22 cellular contexts compared by ENCODE assay signal in the genomic region with DNA sequence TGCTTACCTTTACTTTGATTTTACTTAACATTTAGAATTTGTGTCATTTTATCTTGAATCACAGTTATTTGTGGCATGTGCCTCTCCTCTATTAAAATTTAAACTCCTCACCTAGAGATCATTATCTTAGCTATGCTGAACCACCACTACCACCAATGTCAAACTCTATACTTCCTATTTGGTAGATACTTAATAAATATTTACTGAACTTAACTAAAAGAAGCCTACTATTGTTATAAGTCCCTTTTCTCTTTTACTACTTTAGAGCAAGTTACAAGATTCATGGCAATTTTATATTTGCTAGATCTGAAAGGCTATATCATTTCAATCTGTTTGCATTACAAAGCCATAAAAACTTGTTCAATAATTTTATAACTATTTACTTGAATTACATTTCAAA.
DNase-seq lines count a peak whose midpoint lies in the region; ATAC-seq and TF ChIP-seq lines count a peak whose summit lies in the region.
"Had no signal": no experiment of that assay in that cellular context is flagged by ENCODE, and none has a peak within 500 bp of the region (broad histone marks: within the 10 kb centered on the region; RNA-seq: fewer than 3 reads in every experiment).

No MANE protein-coding gene starts in this region.

- no peak overlapping the region for H3K4me3 ChIP-seq in LNCaP clone FGC (ENCODE audit: low read depth, low read length)
- H3K4me3 ChIP-seq: BLaER1 had no signal

- no peak for TF ChIP-seq CTCF in 22Rv1 (IDR thresholded peaks at IDR 0.05)
- no peak for TF ChIP-seq CTCF in Calu3 (IDR thresholded peaks at IDR 0.05; ENCODE audit: unreplicated experiment)
- no peak for TF ChIP-seq CTCF in LNCaP clone FGC (IDR thresholded peaks at IDR 0.05; ENCODE audit: control insufficient read depth, extremely low read depth, insufficient read depth)
- no peak for TF ChIP-seq CTCF in VCaP (conservative IDR thresholded peaks at IDR 0.05)

- peaks cover 23% of the 10 kb centered on the region for H3K4me1 Mint-ChIP-seq in Calu3 (ENCODE audit: low read depth, unreplicated experiment)

- no peaks in the 10 kb centered on the region for H3K27me3 Mint-ChIP-seq in Calu3 (ENCODE audit: unreplicated experiment)
- H3K27me3 Mint-ChIP-seq: CD4-positive, alpha-beta T cell had no signal

- H3K27ac ChIP-seq in 22Rv1 (peak overlapping the region; percentile 95), VCaP (peak overlapping the region; percentile 90)
- H3K27ac ChIP-seq: BLaER1 had no signal

- H3K9me3 Mint-ChIP-seq in Calu3 (ENCODE audit: low read depth, unreplicated experiment), result no peaks in the 10 kb centered on the region

- H3K36me3 Mint-ChIP-seq in Calu3 (ENCODE audit: insufficient read depth, unreplicated experiment), result no peaks in the 10 kb centered on the region
- H3K36me3 Mint-ChIP-seq: CD8-positive, alpha-beta T cell had no signal

- CTCF ChIA-PET in Calu3 (lab: Charles Lee), result no interaction called here

- DNase-seq in Calu3 (no peak), LNCaP clone FGC (ENCODE audit: low read depth) (peak; percentile 92), UCSD-AML1 (lab: John Stamatoyannopoulos, UW; ENCODE audit: unreplicated experiment) (no peak), NCI-H69 (lab: John Stamatoyannopoulos, UW) (no peak)
- DNase-seq: 8988T; ACHN; BE2C; C1 segment of cervical spinal cord; Caco-2; CD4-positive, alpha-beta T cell; CD8-positive, alpha-beta T cell; DMS 273 treated with DMSO at 0.1 percent for 48 hours; DMS153; DMS53; DMS79; DND-41; EL; GDM1 had no signal

- intact Hi-C loops in Calu3 (cut with micrococcal nuclease; ENCODE audit: unreplicated experiment), result no loop called here

- H3K27ac Mint-ChIP-seq in Calu3 (ENCODE audit: unreplicated experiment), result peak overlapping the region; percentile 28
- H3K27ac Mint-ChIP-seq: CD4-positive, alpha-beta T cell; CD8-positive, alpha-beta T cell had no signal

- H3K4me3 Mint-ChIP-seq in Calu3 (ENCODE audit: low read depth, unreplicated experiment), result no peak overlapping the region
- H3K4me3 Mint-ChIP-seq: CD4-positive, alpha-beta T cell; CD8-positive, alpha-beta T cell had no signal

- BruUV-seq in Calu3 (replicated peaks; lab: Mats Ljungman, UMichigan), result no TSS peak

- no peak for ATAC-seq in GM19324 (IDR thresholded peaks at IDR 0.05; ENCODE audit: low FRiP score, unreplicated experiment)
- ATAC-seq: CD8-positive, alpha-beta T cell had no signal
